ENCODE assay signal across 9 cellular contexts in genomic region chr9:96139592-96140251, GRCh38.
DNase-seq lines count a peak whose midpoint lies in the region; ATAC-seq and TF ChIP-seq lines count a peak whose summit lies in the region.
"Had no signal": no experiment of that assay in that cellular context is flagged by ENCODE, and none has a peak within 500 bp of the region (broad histone marks: within the 10 kb centered on the region; RNA-seq: fewer than 3 reads in every experiment).

No MANE protein-coding gene starts in this region.

- peak; percentile 73 for DNase-seq in AG08396 (ENCODE audit: low spot score)
- peak; percentile 90 to 94 for DNase-seq in NCI-H2081 (lab: John Stamatoyannopoulos, UW)
- DNase-seq in coronary artery (ENCODE audit: low spot score): peak; percentile 85
- no peak for DNase-seq in RPMI8226
- DNase-seq in NCI-H526 (lab: John Stamatoyannopoulos, UW): no peak
- no peak for DNase-seq in effector CD4-positive, alpha-beta T cell

- peak overlapping the region in 2 of 3 experiments; percentile 53 to 70 for H3K4me3 Mint-ChIP-seq in nephron
- no peak overlapping the region for H3K4me3 Mint-ChIP-seq in activated T-helper 17 cell treated with anti-CD3 and anti-CD28 coated beads, Interleukin-2, amount 50 U/mL, for 72 hours

- H3K4me1 Mint-ChIP-seq in nephron: peaks cover 45% of the 10 kb centered on the region
- H3K4me1 Mint-ChIP-seq in activated T-helper 17 cell treated with anti-CD3 and anti-CD28 coated beads, Interleukin-2, amount 50 U/mL, for 72 hours: no peaks in the 10 kb centered on the region

- H3K27ac Mint-ChIP-seq in nephron: peak overlapping the region; percentile 72 to 97 (median 96)
- H3K27ac Mint-ChIP-seq in activated T-helper 17 cell treated with anti-CD3 and anti-CD28 coated beads, Interleukin-2, amount 50 U/mL, for 72 hours: no peak overlapping the region

- peaks cover 25% of the 10 kb centered on the region for H3K27me3 Mint-ChIP-seq in nephron (ENCODE audit: low read depth)
- peaks cover 10% of the 10 kb centered on the region for H3K27me3 Mint-ChIP-seq in activated T-helper 17 cell treated with anti-CD3 and anti-CD28 coated beads, Interleukin-2, amount 50 U/mL, for 72 hours

- no peak for ATAC-seq in activated T-helper 17 cell treated with anti-CD3 and anti-CD28 coated beads, Interleukin-2, amount 50 U/mL, for 72 hours (replicated peaks)

- TF ChIP-seq CTCF in coronary artery (IDR thresholded peaks at IDR 0.05): no peak
- no peak for TF ChIP-seq CTCF in nephron (IDR thresholded peaks at IDR 0.05; ENCODE audit: unreplicated experiment in 3 of 3)

- H3K4me3 ChIP-seq in coronary artery: peak overlapping the region; percentile 48

- peak overlapping the region; percentile 0 to 58 for H3K27ac ChIP-seq in coronary artery
- H3K27ac ChIP-seq: HL-60 had no signal

- no peaks in the 10 kb centered on the region for H3K9me3 Mint-ChIP-seq in nephron
- H3K9me3 Mint-ChIP-seq in activated T-helper 17 cell treated with anti-CD3 and anti-CD28 coated beads, Interleukin-2, amount 50 U/mL, for 72 hours: no peaks in the 10 kb centered on the region

- H3K36me3 Mint-ChIP-seq in nephron (ENCODE audit: low read depth): no peaks in the 10 kb centered on the region
- no peaks in the 10 kb centered on the region for H3K36me3 Mint-ChIP-seq in activated T-helper 17 cell treated with anti-CD3 and anti-CD28 coated beads, Interleukin-2, amount 50 U/mL, for 72 hours (ENCODE audit: low read depth)

Comparison
In these comparisons a context has a peak if more than half of its experiments do, and no peak if none do; other contexts are left out.
1. DNase-seq: peak in AG08396 (single experiment), NCI-H2081 (2 of 2) and coronary artery (single experiment); none in RPMI8226 (single experiment), NCI-H526 (0 of 2) and effector CD4-positive, alpha-beta T cell (single experiment).